1 cellular context compared by ENCODE assay signal in the genomic region with DNA sequence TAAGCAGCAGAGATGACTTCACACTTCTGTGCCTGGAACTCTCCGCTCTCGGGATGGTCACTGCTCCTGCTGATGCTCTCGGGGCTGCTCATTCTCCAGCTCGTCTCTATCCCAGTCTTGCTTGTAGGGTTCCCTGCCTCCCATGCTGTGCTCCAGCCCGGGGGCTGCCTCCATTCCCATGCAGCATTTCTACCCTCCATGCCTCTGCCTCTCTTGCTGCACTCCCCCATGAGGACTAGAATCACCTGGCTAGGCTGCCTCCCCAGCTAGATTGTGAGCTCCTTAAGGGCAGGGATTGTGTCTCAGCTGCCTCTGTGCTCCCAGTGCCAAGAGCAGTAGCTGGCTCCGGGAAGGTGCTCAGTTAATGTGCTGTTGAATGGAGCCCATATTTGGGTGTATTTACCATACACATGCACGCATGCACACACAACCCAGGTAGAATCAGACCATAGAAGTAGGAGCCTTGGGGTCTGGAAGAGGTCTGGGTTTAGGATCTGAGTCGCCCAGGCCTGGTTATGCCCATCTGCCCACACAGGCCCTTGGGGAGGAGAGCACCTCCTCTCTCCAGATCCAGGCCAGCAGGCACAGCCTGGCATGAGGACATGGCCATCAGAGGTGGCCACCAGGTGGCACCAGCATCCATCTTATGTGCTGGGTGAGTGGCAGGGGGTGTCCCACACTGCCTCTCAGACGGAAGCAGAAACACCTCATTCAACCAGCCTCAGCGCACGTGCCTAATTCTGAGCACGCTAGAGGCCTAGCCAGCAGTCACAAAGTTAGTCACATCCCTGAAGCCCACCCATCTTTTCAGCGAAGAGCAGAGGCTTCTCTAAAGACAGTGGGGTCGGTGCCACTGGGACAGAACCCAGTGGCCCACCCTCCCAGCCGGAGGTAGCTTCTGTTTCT.
TF ChIP-seq lines count a peak whose summit lies in the region.

No MANE protein-coding gene starts in this region.

TF ChIP-seq in HepG2, 621 proteins besides CTCF, POLR2A, EP300 and RAD21 (continued from another document and continues in another):
- TF ChIP-seq, protein P1, sequence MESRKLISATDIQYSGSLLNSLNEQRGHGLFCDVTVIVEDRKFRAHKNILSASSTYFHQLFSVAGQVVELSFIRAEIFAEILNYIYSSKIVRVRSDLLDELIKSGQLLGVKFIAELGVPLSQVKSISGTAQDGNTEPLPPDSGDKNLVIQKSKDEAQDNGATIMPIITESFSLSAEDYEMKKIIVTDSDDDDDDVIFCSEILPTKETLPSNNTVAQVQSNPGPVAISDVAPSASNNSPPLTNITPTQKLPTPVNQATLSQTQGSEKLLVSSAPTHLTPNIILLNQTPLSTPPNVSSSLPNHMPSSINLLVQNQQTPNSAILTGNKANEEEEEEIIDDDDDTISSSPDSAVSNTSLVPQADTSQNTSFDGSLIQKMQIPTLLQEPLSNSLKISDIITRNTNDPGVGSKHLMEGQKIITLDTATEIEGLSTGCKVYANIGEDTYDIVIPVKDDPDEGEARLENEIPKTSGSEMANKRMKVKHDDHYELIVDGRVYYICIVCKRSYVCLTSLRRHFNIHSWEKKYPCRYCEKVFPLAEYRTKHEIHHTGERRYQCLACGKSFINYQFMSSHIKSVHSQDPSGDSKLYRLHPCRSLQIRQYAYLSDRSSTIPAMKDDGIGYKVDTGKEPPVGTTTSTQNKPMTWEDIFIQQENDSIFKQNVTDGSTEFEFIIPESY (CRISPR knock-in tag; IDR thresholded peaks at IDR 0.05): peak; percentile 33; the same call in 1 of the 2 replicates
- TF ChIP-seq ZNF263 (CRISPR knock-in tag; IDR thresholded peaks at IDR 0.05): 0 out of 2 replicates have a peak, but pooled peaks have one; percentile 25
- TF ChIP-seq ERF (CRISPR knock-in tag; IDR thresholded peaks at IDR 0.05): no peak
- TF ChIP-seq, protein P2, sequence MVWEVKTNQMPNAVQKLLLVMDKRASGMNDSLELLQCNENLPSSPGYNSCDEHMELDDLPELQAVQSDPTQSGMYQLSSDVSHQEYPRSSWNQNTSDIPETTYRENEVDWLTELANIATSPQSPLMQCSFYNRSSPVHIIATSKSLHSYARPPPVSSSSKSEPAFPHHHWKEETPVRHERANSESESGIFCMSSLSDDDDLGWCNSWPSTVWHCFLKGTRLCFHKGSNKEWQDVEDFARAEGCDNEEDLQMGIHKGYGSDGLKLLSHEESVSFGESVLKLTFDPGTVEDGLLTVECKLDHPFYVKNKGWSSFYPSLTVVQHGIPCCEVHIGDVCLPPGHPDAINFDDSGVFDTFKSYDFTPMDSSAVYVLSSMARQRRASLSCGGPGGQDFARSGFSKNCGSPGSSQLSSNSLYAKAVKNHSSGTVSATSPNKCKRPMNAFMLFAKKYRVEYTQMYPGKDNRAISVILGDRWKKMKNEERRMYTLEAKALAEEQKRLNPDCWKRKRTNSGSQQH (CRISPR knock-in tag; IDR thresholded peaks at IDR 0.05; ENCODE audit: low read depth): no peak
- no peak for TF ChIP-seq ZNF160 (CRISPR knock-in tag; IDR thresholded peaks at IDR 0.05)
- no peak for TF ChIP-seq NFATC3 (CRISPR knock-in tag; IDR thresholded peaks at IDR 0.05)
- TF ChIP-seq ZNF737 (CRISPR knock-in tag; IDR thresholded peaks at IDR 0.05; ENCODE audit: borderline replicate concordance): no peak
- TF ChIP-seq CCAR2 (optimal IDR thresholded peaks at IDR 0.05; ENCODE audit: low read depth, low read length): no peak
- TF ChIP-seq, protein P3, sequence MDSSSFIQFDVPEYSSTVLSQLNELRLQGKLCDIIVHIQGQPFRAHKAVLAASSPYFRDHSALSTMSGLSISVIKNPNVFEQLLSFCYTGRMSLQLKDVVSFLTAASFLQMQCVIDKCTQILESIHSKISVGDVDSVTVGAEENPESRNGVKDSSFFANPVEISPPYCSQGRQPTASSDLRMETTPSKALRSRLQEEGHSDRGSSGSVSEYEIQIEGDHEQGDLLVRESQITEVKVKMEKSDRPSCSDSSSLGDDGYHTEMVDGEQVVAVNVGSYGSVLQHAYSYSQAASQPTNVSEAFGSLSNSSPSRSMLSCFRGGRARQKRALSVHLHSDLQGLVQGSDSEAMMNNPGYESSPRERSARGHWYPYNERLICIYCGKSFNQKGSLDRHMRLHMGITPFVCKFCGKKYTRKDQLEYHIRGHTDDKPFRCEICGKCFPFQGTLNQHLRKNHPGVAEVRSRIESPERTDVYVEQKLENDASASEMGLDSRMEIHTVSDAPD (CRISPR knock-in tag; IDR thresholded peaks at IDR 0.05): no peak
- TF ChIP-seq, protein P4, sequence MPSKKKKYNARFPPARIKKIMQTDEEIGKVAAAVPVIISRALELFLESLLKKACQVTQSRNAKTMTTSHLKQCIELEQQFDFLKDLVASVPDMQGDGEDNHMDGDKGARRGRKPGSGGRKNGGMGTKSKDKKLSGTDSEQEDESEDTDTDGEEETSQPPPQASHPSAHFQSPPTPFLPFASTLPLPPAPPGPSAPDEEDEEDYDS (CRISPR knock-in tag; IDR thresholded peaks at IDR 0.05): no peak
- TF ChIP-seq, protein P5, sequence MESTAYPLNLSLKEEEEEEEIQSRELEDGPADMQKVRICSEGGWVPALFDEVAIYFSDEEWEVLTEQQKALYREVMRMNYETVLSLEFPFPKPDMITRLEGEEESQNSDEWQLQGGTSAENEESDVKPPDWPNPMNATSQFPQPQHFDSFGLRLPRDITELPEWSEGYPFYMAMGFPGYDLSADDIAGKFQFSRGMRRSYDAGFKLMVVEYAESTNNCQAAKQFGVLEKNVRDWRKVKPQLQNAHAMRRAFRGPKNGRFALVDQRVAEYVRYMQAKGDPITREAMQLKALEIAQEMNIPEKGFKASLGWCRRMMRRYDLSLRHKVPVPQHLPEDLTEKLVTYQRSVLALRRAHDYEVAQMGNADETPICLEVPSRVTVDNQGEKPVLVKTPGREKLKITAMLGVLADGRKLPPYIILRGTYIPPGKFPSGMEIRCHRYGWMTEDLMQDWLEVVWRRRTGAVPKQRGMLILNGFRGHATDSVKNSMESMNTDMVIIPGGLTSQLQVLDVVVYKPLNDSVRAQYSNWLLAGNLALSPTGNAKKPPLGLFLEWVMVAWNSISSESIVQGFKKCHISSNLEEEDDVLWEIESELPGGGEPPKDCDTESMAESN (CRISPR knock-in tag; conservative IDR thresholded peaks at IDR 0.05): no peak
- TF ChIP-seq, protein P6, sequence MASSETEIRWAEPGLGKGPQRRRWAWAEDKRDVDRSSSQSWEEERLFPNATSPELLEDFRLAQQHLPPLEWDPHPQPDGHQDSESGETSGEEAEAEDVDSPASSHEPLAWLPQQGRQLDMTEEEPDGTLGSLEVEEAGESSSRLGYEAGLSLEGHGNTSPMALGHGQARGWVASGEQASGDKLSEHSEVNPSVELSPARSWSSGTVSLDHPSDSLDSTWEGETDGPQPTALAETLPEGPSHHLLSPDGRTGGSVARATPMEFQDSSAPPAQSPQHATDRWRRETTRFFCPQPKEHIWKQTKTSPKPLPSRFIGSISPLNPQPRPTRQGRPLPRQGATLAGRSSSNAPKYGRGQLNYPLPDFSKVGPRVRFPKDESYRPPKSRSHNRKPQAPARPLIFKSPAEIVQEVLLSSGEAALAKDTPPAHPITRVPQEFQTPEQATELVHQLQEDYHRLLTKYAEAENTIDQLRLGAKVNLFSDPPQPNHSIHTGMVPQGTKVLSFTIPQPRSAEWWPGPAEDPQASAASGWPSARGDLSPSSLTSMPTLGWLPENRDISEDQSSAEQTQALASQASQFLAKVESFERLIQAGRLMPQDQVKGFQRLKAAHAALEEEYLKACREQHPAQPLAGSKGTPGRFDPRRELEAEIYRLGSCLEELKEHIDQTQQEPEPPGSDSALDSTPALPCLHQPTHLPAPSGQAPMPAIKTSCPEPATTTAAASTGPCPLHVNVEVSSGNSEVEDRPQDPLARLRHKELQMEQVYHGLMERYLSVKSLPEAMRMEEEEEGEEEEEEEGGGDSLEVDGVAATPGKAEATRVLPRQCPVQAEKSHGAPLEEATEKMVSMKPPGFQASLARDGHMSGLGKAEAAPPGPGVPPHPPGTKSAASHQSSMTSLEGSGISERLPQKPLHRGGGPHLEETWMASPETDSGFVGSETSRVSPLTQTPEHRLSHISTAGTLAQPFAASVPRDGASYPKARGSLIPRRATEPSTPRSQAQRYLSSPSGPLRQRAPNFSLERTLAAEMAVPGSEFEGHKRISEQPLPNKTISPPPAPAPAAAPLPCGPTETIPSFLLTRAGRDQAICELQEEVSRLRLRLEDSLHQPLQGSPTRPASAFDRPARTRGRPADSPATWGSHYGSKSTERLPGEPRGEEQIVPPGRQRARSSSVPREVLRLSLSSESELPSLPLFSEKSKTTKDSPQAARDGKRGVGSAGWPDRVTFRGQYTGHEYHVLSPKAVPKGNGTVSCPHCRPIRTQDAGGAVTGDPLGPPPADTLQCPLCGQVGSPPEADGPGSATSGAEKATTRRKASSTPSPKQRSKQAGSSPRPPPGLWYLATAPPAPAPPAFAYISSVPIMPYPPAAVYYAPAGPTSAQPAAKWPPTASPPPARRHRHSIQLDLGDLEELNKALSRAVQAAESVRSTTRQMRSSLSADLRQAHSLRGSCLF (CRISPR knock-in tag; IDR thresholded peaks at IDR 0.05; ENCODE audit: borderline replicate concordance): no peak
- TF ChIP-seq SMAD1 (CRISPR knock-in tag; IDR thresholded peaks at IDR 0.05; ENCODE audit: borderline replicate concordance, low read depth): no peak
- no peak for TF ChIP-seq ZNF24 (IDR thresholded peaks at IDR 0.05)
- TF ChIP-seq ZNF34 (CRISPR knock-in tag; IDR thresholded peaks at IDR 0.05; ENCODE audit: borderline replicate concordance): no peak
- TF ChIP-seq, protein P7, sequence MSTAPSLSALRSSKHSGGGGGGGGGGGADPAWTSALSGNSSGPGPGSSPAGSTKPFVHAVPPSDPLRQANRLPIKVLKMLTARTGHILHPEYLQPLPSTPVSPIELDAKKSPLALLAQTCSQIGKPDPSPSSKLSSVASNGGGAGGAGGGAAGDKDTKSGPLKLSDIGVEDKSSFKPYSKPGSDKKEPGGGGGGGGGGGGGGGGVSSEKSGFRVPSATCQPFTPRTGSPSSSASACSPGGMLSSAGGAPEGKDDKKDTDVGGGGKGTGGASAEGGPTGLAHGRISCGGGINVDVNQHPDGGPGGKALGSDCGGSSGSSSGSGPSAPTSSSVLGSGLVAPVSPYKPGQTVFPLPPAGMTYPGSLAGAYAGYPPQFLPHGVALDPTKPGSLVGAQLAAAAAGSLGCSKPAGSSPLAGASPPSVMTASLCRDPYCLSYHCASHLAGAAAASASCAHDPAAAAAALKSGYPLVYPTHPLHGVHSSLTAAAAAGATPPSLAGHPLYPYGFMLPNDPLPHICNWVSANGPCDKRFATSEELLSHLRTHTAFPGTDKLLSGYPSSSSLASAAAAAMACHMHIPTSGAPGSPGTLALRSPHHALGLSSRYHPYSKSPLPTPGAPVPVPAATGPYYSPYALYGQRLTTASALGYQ (CRISPR knock-in tag; IDR thresholded peaks at IDR 0.05): no peak
- no peak for TF ChIP-seq ISL2 (CRISPR knock-in tag; IDR thresholded peaks at IDR 0.05)
- no peak for TF ChIP-seq MATR3 (CRISPR knock-in tag; IDR thresholded peaks at IDR 0.05)
- TF ChIP-seq HNRNPH1 (optimal IDR thresholded peaks at IDR 0.05; ENCODE audit: low read depth, low read length): no peak
- TF ChIP-seq SATB2 (CRISPR knock-in tag; IDR thresholded peaks at IDR 0.05): no peak
- TF ChIP-seq ZNF558 (CRISPR knock-in tag; IDR thresholded peaks at IDR 0.05; ENCODE audit: borderline replicate concordance): no peak
- TF ChIP-seq MEIS2 (CRISPR knock-in tag; IDR thresholded peaks at IDR 0.05): 0 out of 2 replicates have a peak, but pooled peaks have one; percentile 47
- TF ChIP-seq HNRNPLL (IDR thresholded peaks at IDR 0.05; ENCODE audit: low read depth, low read length, poor library complexity, severe bottlenecking): no peak
- TF ChIP-seq, protein P8, sequence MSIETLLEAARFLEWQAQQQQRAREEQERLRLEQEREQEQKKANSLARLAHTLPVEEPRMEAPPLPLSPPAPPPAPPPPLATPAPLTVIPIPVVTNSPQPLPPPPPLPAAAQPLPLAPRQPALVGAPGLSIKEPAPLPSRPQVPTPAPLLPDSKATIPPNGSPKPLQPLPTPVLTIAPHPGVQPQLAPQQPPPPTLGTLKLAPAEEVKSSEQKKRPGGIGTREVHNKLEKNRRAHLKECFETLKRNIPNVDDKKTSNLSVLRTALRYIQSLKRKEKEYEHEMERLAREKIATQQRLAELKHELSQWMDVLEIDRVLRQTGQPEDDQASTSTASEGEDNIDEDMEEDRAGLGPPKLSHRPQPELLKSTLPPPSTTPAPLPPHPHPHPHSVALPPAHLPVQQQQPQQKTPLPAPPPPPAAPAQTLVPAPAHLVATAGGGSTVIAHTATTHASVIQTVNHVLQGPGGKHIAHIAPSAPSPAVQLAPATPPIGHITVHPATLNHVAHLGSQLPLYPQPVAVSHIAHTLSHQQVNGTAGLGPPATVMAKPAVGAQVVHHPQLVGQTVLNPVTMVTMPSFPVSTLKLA (IDR thresholded peaks at IDR 0.05): no peak
- no peak for TF ChIP-seq ZKSCAN1 (IDR thresholded peaks at IDR 0.05; ENCODE audit: low read length)
- 0 out of 2 replicates have a peak, but pooled peaks have one; percentile 13 for TF ChIP-seq NFKB2 (CRISPR knock-in tag; IDR thresholded peaks at IDR 0.05; ENCODE audit: borderline replicate concordance)
- no peak for TF ChIP-seq SMAD3 (CRISPR knock-in tag; IDR thresholded peaks at IDR 0.05)
- TF ChIP-seq MTA1 (CRISPR knock-in tag; IDR thresholded peaks at IDR 0.05; ENCODE audit: borderline replicate concordance): no peak
- TF ChIP-seq ZNF768 (CRISPR knock-in tag; IDR thresholded peaks at IDR 0.05): peak; percentile 44; the same call in 1 of the 2 replicates
- TF ChIP-seq GABPA (IDR thresholded peaks at IDR 0.05; ENCODE audit: low read depth, low read length): no peak
- no peak for TF ChIP-seq GABPA (CRISPR knock-in tag; IDR thresholded peaks at IDR 0.05; ENCODE audit: low read depth)
- TF ChIP-seq KDM4B (CRISPR knock-in tag; IDR thresholded peaks at IDR 0.05): peak; percentile 60; the same call in 1 of the 2 replicates
- TF ChIP-seq, protein P9, sequence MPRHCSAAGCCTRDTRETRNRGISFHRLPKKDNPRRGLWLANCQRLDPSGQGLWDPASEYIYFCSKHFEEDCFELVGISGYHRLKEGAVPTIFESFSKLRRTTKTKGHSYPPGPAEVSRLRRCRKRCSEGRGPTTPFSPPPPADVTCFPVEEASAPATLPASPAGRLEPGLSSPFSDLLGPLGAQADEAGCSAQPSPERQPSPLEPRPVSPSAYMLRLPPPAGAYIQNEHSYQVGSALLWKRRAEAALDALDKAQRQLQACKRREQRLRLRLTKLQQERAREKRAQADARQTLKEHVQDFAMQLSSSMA (CRISPR knock-in tag; IDR thresholded peaks at IDR 0.05): no peak
- no peak for TF ChIP-seq ZNF496 (CRISPR knock-in tag; IDR thresholded peaks at IDR 0.05; ENCODE audit: insufficient replicate concordance)
- peak; percentile 62; the same call in 1 of the 2 replicates for TF ChIP-seq ZFX (CRISPR knock-in tag; IDR thresholded peaks at IDR 0.05; ENCODE audit: low read depth)
- TF ChIP-seq ZNF343 (CRISPR knock-in tag; IDR thresholded peaks at IDR 0.05): no peak
- peak; percentile 39 for TF ChIP-seq SALL1 (CRISPR knock-in tag; IDR thresholded peaks at IDR 0.05)
- peak; percentile 27; the same call in 1 of the 2 replicates for TF ChIP-seq MAZ (IDR thresholded peaks at IDR 0.05; ENCODE audit: borderline replicate concordance, low read depth, low read length)
- 0 out of 2 replicates have a peak, but pooled peaks have one; percentile 28 for TF ChIP-seq MAZ (CRISPR knock-in tag; IDR thresholded peaks at IDR 0.05; ENCODE audit: low read depth)
